ENCODE assay signal across 8 cellular contexts in genomic region chrX:31213941-31214340, GRCh38.
A peak's percentile ranks its signal among the peaks of the same experiment; 100 is the strongest.
DNase-seq lines count a peak whose midpoint lies in the region; ATAC-seq and TF ChIP-seq lines count a peak whose summit lies in the region.

No MANE protein-coding gene starts in this region.

- peak; percentile 11 for DNase-seq in stimulated activated CD4-positive, alpha-beta T cell treated with anti-CD3 and anti-CD28 coated beads, Interleukin-15, amount 100 ng/mL, for 24 hours
- no peak for DNase-seq in stimulated activated CD4-positive, alpha-beta T cell treated with anti-CD3 and anti-CD28 coated beads, Interleukin-4, amount 100 ng/mL, for 1 hour
- DNase-seq in NCI-H748 (lab: John Stamatoyannopoulos, UW; ENCODE audit: unreplicated experiment) (peak; percentile 52), fibroblast of pulmonary artery (ENCODE audit: low read depth) (peak; percentile 34), upper lobe of right lung (no peak), NCI-H1048 (lab: John Stamatoyannopoulos, UW) (no peak), SW 1271 (lab: John Stamatoyannopoulos, UW) (no peak)
- no peak for DNase-seq in central memory CD4-positive, alpha-beta T cell

- no peak for ATAC-seq in upper lobe of right lung

- H3K4me1 ChIP-seq in upper lobe of right lung: no peaks in the 10 kb centered on the region

- H3K27me3 ChIP-seq in upper lobe of right lung: no peaks in the 10 kb centered on the region

- no peaks in the 10 kb centered on the region for H3K36me3 ChIP-seq in upper lobe of right lung

- no peaks in the 10 kb centered on the region for H3K9me3 ChIP-seq in upper lobe of right lung

- intact Hi-C loops in upper lobe of right lung (cut with DNase I): no loop called here

- TF ChIP-seq CTCF in fibroblast of pulmonary artery (IDR thresholded peaks at IDR 0.05; ENCODE audit: low read length, missing control alignments) (peak; percentile 57), upper lobe of right lung (IDR thresholded peaks at IDR 0.05) (peak; percentile 42)

- H3K27ac ChIP-seq in upper lobe of right lung: no peak overlapping the region

- H3K4me3 ChIP-seq in fibroblast of pulmonary artery (replicated peaks; ENCODE audit: low read depth, low read length) (no peak overlapping the region), upper lobe of right lung (no peak overlapping the region)

Comparison
In these comparisons a context has a peak if more than half of its experiments do, and no peak if none do; other contexts are left out.
1. DNase-seq: peak in stimulated activated CD4-positive, alpha-beta T cell treated with anti-CD3 and anti-CD28 coated beads, Interleukin-15, amount 100 ng/mL, for 24 hours (single experiment), NCI-H748 (single experiment) and fibroblast of pulmonary artery (single experiment); none in stimulated activated CD4-positive, alpha-beta T cell treated with anti-CD3 and anti-CD28 coated beads, Interleukin-4, amount 100 ng/mL, for 1 hour (single experiment), upper lobe of right lung (single experiment), NCI-H1048 (single experiment), central memory CD4-positive, alpha-beta T cell (single experiment) and SW 1271 (0 of 2).